27 cellular contexts compared by ENCODE assay signal in the genomic region with DNA sequence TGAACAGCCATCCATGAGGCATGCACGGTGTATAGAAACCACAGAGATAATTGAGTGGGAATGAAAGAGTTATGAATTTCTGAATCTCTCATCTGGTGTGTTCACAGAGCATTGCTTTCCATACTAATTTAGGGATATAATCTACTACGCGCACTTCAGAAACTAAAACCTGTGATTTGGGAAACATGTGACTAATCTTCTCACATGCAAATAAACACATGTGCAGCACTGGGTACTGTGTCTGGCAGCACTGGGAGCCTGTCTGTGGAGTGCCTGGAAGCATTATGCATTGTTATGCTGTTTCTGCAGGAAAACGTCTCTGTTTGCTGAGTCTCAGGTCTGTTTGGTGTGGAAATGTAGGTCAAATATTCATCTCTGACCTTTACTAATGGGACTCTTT.
"Had no signal": no experiment of that assay in that cellular context is flagged by ENCODE, and none has a peak within 500 bp of the region (broad histone marks: within the 10 kb centered on the region; RNA-seq: fewer than 3 reads in every experiment).

No MANE protein-coding gene starts in this region.

- H3K9ac ChIP-seq: SK-N-SH had no signal

- H3K9me3 Mint-ChIP-seq: activated CD8-positive, alpha-beta T cell treated with anti-CD3 and anti-CD28 coated beads for 36 hours; activated naive CD4-positive, alpha-beta T cell treated with anti-CD3 and anti-CD28 coated beads, Interleukin-2, amount 10 ng/mL, durations not matched to agents 7 days and 5 days; activated naive CD8-positive, alpha-beta T cell treated with anti-CD3 and anti-CD28 coated beads, Interleukin-2, amount 10 ng/mL, durations not matched to agents 7 days and 5 days; activated T-helper 2 cell treated with anti-CD3 and anti-CD28 coated beads, Interferon-gamma antibody, Interleukin-2, Interleukin-4, amounts not matched to agents 10 μg/mL and 5 μg/mL and 100 μg/mL, durations not matched to agents 14 hours and 24 hours and 36 hours had no signal

- H3K27me3 ChIP-seq: adrenal gland, SJCRH30 had no signal

- H3K27ac Mint-ChIP-seq: activated CD8-positive, alpha-beta T cell treated with anti-CD3 and anti-CD28 coated beads for 36 hours; activated naive CD4-positive, alpha-beta T cell treated with anti-CD3 and anti-CD28 coated beads, Interleukin-2, amount 10 ng/mL, durations not matched to agents 7 days and 5 days; activated naive CD8-positive, alpha-beta T cell treated with anti-CD3 and anti-CD28 coated beads, Interleukin-2, amount 10 ng/mL, durations not matched to agents 7 days and 5 days; activated T-cell treated with anti-CD3 and anti-CD28 coated beads, Interleukin-2, amount 50 U/mL, for 72 hours; activated T-helper 2 cell treated with anti-CD3 and anti-CD28 coated beads, Interferon-gamma antibody, Interleukin-2, Interleukin-4, amounts not matched to agents 10 μg/mL and 5 μg/mL and 100 μg/mL, durations not matched to agents 14 hours and 24 hours and 36 hours; IgD-negative memory B cell had no signal

- H3K9me3 ChIP-seq: adrenal gland, SJCRH30, SK-N-SH had no signal

- H3K4me2 ChIP-seq: SK-N-SH had no signal

- H3K4me3 ChIP-seq: adrenal gland, SJCRH30 had no signal

- DNase-seq: activated CD4-positive, alpha-beta T cell treated with anti-CD3 and anti-CD28 coated beads for 4 hours; activated CD8-positive, alpha-beta memory T cell treated with anti-CD3 and anti-CD28 coated beads, Interleukin-2, amount 50 U/mL, for 4 hours; activated CD8-positive, alpha-beta T cell treated with anti-CD3 and anti-CD28 coated beads for 36 hours; activated gamma-delta T cell treated with Interleukin-2 at 50 U/mL for 16 hours; activated naive CD4-positive, alpha-beta T cell treated with anti-CD3 and anti-CD28 coated beads, Interleukin-2, amount 10 ng/mL, durations not matched to agents 7 days and 5 days; activated naive CD8-positive, alpha-beta T cell treated with anti-CD3 and anti-CD28 coated beads, Interleukin-2, amount 10 ng/mL, durations not matched to agents 7 days and 5 days; activated T-cell treated with anti-CD3 and anti-CD28 coated beads, Interleukin-2, amount 50 U/mL, for 72 hours; adrenal gland; anterior cingulate cortex; central memory CD4-positive, alpha-beta T cell; KG1; NCI-H1092; NCI-H1436; NCI-H187; NCI-H2081; NCI-H2171 treated with DMSO at 0.1 percent for 48 hours; NCI-H524; NK-92 treated with Interleukin-12 subunit alpha and Interleukin-12 subunit beta, amount 100 ng/mL, for 24 hours; OCI-M1; Right ventricle myocardium superior; SJCRH30; SK-N-SH had no signal

- H3K36me3 Mint-ChIP-seq: activated naive CD4-positive, alpha-beta T cell treated with anti-CD3 and anti-CD28 coated beads, Interleukin-2, amount 10 ng/mL, durations not matched to agents 7 days and 5 days; activated naive CD8-positive, alpha-beta T cell treated with anti-CD3 and anti-CD28 coated beads, Interleukin-2, amount 10 ng/mL, durations not matched to agents 7 days and 5 days; IgD-negative memory B cell had no signal

- ATAC-seq: activated CD4-positive, CD25-positive, alpha-beta regulatory T cell treated with anti-CD3 and anti-CD28 coated beads, Interleukin-2, amount 50 U/mL, for 24 hours; activated CD8-positive, alpha-beta T cell treated with anti-CD3 and anti-CD28 coated beads for 36 hours; activated T-cell treated with anti-CD3 and anti-CD28 coated beads, Interleukin-2, amount 50 U/mL, for 72 hours; Panc1 had no signal

- H3K36me3 ChIP-seq: adrenal gland, SJCRH30 had no signal

- H3K27ac ChIP-seq: adrenal gland, RWPE1, SJCRH30 had no signal

- H3K9me2 ChIP-seq: SK-N-SH had no signal
